Comparison of ENCODE assay signal across 10 cellular contexts in the genomic region with DNA sequence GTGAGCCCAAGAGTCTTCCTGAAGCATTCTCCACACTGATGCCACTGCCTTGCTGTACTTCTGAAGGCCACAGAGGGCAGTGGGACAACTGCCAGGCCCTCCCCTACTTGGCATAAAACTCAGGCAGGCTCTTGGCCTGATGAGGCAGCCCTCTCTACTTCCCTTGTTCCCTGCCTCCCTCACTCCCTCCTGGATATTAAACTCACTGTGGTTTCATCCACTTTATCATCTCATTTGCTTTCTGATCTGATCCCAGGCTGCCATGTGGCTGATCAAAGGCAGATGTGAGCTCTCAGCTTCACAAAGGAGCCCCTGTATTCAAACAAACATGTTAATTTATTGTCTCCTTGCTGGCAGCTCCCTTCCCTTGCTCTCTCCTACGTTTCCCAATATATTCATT.
DNase-seq lines count a peak whose midpoint lies in the region; ATAC-seq and TF ChIP-seq lines count a peak whose summit lies in the region.
"Had no signal": no experiment of that assay in that cellular context is flagged by ENCODE, and none has a peak within 500 bp of the region (broad histone marks: within the 10 kb centered on the region; RNA-seq: fewer than 3 reads in every experiment).

No MANE protein-coding gene starts in this region.

- in situ Hi-C loops in GM13977 (cut with MboI; ENCODE audit: low pct_unique_long_range_greater_than_20kb, low sequenced_read_pairs, unreplicated experiment): no loop called here

- peak; percentile 71 for DNase-seq in H9
- peak; percentile 27 for DNase-seq in PC-3
- peak; percentile 2 for DNase-seq in germinal center (ENCODE audit: low spot score)
- DNase-seq in sciatic nerve (ENCODE audit: low spot score): peak; percentile 66
- DNase-seq in GM13977 (ENCODE audit: low spot score): no peak
- no peak for DNase-seq in GM10266 (ENCODE audit: extremely low spot score)

- CTCF ChIA-PET in PC-3 (lab: Charles Lee): no interaction called here

- no peak overlapping the region for H2BK15ac ChIP-seq in H9 (ENCODE audit: low read depth, low read length)

- no peak overlapping the region for H3K56ac ChIP-seq in H9 (ENCODE audit: insufficient read length, low read depth, low read length)

- H3K79me2 ChIP-seq in H9 (ENCODE audit: insufficient read depth, low read length) (no peaks in the 10 kb centered on the region), PC-3 (ENCODE audit: low read length) (no peaks in the 10 kb centered on the region)

- no peaks in the 10 kb centered on the region for H3K79me1 ChIP-seq in H9 (ENCODE audit: insufficient read depth, low read depth, low read length, poor library complexity, severe bottlenecking)

- H3F3A ChIP-seq in PC-3 (ENCODE audit: low read length, unreplicated experiment): no peaks in the 10 kb centered on the region

- no peak overlapping the region for H4K8ac ChIP-seq in H9 (replicated peaks; ENCODE audit: insufficient read length, low read depth, low read length)

- H3T11ph ChIP-seq in H9 (ENCODE audit: low read length): no peak overlapping the region

- no peaks in the 10 kb centered on the region for H3K9me2 ChIP-seq in PC-3 (replicated peaks; ENCODE audit: low read length)

- H3K9ac ChIP-seq in H9 (ENCODE audit: extremely low read depth, insufficient read length, low read length) (no peak overlapping the region), PC-3 (ENCODE audit: low read length) (no peak overlapping the region)

- peaks cover 12 to 16% of the 10 kb centered on the region in 2 experiments; a peak in 3 of 4 replicates for H3K4me1 Mint-ChIP-seq in H9

- H3K4me1 ChIP-seq in H9 (ENCODE audit: insufficient read depth, low read length) (no peaks in the 10 kb centered on the region), PC-3 (ENCODE audit: insufficient read depth, low read length) (no peaks in the 10 kb centered on the region)

- no peak overlapping the region for H3K4me3 ChIP-seq in PC-3 (ENCODE audit: low read length)

- no peak overlapping the region for H3K4me3 Mint-ChIP-seq in H9
- H3K4me3 Mint-ChIP-seq: T-helper 1 cell treated with Interleukin-12 subunit alpha and Interleukin-12 subunit beta and Interleukin-4 antibody, amounts not matched to agents 30 μg/mL and 1 μg/mL, for 36 hours had no signal

- H3K27ac ChIP-seq in H9 (ENCODE audit: insufficient read length, low read depth, low read length) (no peak overlapping the region), PC-3 (ENCODE audit: low read length) (no peak overlapping the region)
- H3K27ac ChIP-seq: epithelial cell of prostate had no signal

- H3K27me3 Mint-ChIP-seq in H9 (ENCODE audit: low read depth): no peaks in the 10 kb centered on the region

- H3K23me2 ChIP-seq in H9 (ENCODE audit: insufficient read length, low read depth, low read length, poor library complexity, severe bottlenecking): no peaks in the 10 kb centered on the region

- TF ChIP-seq CTCF in H9 (conservative IDR thresholded peaks at IDR 0.05): peak; percentile 49
- TF ChIP-seq CTCF in PC-3 (conservative IDR thresholded peaks at IDR 0.05; ENCODE audit: low read depth, low read length): no peak
- no peak for TF ChIP-seq CTCF in GM13977 (IDR thresholded peaks at IDR 0.05; ENCODE audit: extremely low read depth, insufficient read depth, missing control alignments)
- TF ChIP-seq CTCF in GM10266 (IDR thresholded peaks at IDR 0.05; ENCODE audit: control insufficient read depth, insufficient read depth, low read depth, missing control alignments): no peak

- H3K23ac ChIP-seq in H9 (ENCODE audit: insufficient read length, low read depth, low read length): no peak overlapping the region

- no CpG with 5 or more reads among the region's 1 CpG for WGBS in H9 (ENCODE audit: extremely low coverage, insufficient read length, low lambda C conversion rate)

- no peaks in the 10 kb centered on the region for H3K9me3 Mint-ChIP-seq in H9
- H3K9me3 Mint-ChIP-seq: T-helper 1 cell treated with Interleukin-12 subunit alpha and Interleukin-12 subunit beta and Interleukin-4 antibody, amounts not matched to agents 30 μg/mL and 1 μg/mL, for 36 hours had no signal

- H3K36me3 ChIP-seq in PC-3 (ENCODE audit: low read depth, low read length): no peaks in the 10 kb centered on the region

- POLR2A ChIA-PET in PC-3 (lab: Charles Lee; ENCODE audit: unreplicated experiment): no interaction called here

- no peak overlapping the region for H2BK12ac ChIP-seq in H9 (ENCODE audit: insufficient read length, low read depth, low read length)

- H2BK5ac ChIP-seq in H9 (ENCODE audit: insufficient read length, low read length): no peak overlapping the region

- H3K36me3 Mint-ChIP-seq in H9 (ENCODE audit: insufficient read depth in 1 of 3, low read depth in 3 of 3): no peaks in the 10 kb centered on the region; a peak in 1 of 7 replicates

- no peak overlapping the region for H4K91ac ChIP-seq in H9 (ENCODE audit: insufficient read length, low read depth, low read length)

- no peak overlapping the region for H3K4me2 ChIP-seq in H9 (ENCODE audit: insufficient read depth, insufficient read length, low read length)
- H3K4me2 ChIP-seq in PC-3 (ENCODE audit: low read length): no peak overlapping the region

- no peak overlapping the region for H3K27ac Mint-ChIP-seq in H9
- H3K27ac Mint-ChIP-seq: T-helper 1 cell treated with Interleukin-12 subunit alpha and Interleukin-12 subunit beta and Interleukin-4 antibody, amounts not matched to agents 30 μg/mL and 1 μg/mL, for 36 hours had no signal

- intact Hi-C loops in PC-3 (cut with micrococcal nuclease) (no loop called here), sciatic nerve (cut with DNase I) (no loop called here)

- no peak overlapping the region for H2BK20ac ChIP-seq in H9 (ENCODE audit: low read depth, low read length, poor library complexity, severe bottlenecking)

- no peak overlapping the region for H3K18ac ChIP-seq in H9 (ENCODE audit: insufficient read length, low read depth, low read length)

- no peak overlapping the region for H4K5ac ChIP-seq in H9 (ENCODE audit: insufficient read length, low read depth, low read length)

- H3K4ac ChIP-seq in H9 (ENCODE audit: low read depth, low read length): no peak overlapping the region

- ATAC-seq in PC-3 (no peak), sciatic nerve (peak; percentile 84), HG03378 (IDR thresholded peaks at IDR 0.05; ENCODE audit: unreplicated experiment) (no peak), GM21367 (IDR thresholded peaks at IDR 0.05; ENCODE audit: unreplicated experiment) (no peak)

- no peaks in the 10 kb centered on the region for H3K9me3 ChIP-seq in H9 (ENCODE audit: control insufficient read depth, low read depth, low read length)
- peaks cover 28% of the 10 kb centered on the region for H3K9me3 ChIP-seq in PC-3 (ENCODE audit: low read length)

- no peak overlapping the region for H2AK5ac ChIP-seq in H9 (ENCODE audit: insufficient read length, low read length)

- BruUV-seq in PC-3 (replicated peaks; lab: Mats Ljungman, UMichigan): no TSS peak

- H2BK120ac ChIP-seq in H9 (ENCODE audit: low read depth, low read length, poor library complexity, severe bottlenecking): no peak overlapping the region

- H2AFZ ChIP-seq in H9 (ENCODE audit: low read length) (peak overlapping the region; percentile 70), PC-3 (ENCODE audit: low read length) (no peak overlapping the region)

- no peak overlapping the region for H3K14ac ChIP-seq in H9 (ENCODE audit: insufficient read depth, low read length)

- H3K27me3 ChIP-seq in H9 (ENCODE audit: insufficient read depth, low read length): no peaks in the 10 kb centered on the region
- no peaks in the 10 kb centered on the region for H3K27me3 ChIP-seq in PC-3 (ENCODE audit: low read length)

- H4K20me1 ChIP-seq in H9 (ENCODE audit: control insufficient read depth, insufficient read depth, insufficient read length) (no peaks in the 10 kb centered on the region), PC-3 (ENCODE audit: low read length) (no peaks in the 10 kb centered on the region)

Comparison
In these comparisons a context has a peak if more than half of its experiments do, and no peak if none do; other contexts are left out.
1. DNase-seq: peak in H9 (single experiment), PC-3 (single experiment), germinal center (single experiment) and sciatic nerve (single experiment); none in GM13977 (single experiment) and GM10266 (single experiment).